In the genomic region with DNA sequence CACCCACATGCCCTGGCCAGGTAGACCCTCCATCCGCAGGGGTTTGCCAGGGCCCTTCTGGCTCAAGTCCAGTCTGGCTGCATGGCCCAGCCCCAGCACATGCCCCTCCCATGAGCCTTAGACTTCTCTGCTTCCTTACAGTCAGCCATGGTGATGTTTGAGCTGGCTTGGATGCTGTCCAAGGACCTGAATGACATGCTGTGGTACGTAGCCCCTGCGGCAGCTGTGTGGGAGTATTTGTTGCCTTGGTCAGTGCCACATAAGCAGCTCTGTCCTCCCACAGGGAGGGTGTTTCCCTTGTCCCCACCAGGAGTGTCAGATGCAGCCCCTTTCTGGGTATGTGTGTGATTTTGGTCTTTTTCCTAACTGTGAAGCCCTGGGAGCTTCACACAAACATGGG, we compare ENCODE assay signal across 12 cellular contexts. TPM values are rescaled to one million over a fixed set of nuclear protein-coding genes. Genes with fewer than 3 reads are reported as not detected.
DNase-seq lines count a peak whose midpoint lies in the region; ATAC-seq and TF ChIP-seq lines count a peak whose summit lies in the region.
"Had no signal": no experiment of that assay in that cellular context is flagged by ENCODE, and none has a peak within 500 bp of the region (broad histone marks: within the 10 kb centered on the region; RNA-seq: fewer than 3 reads in every experiment).

No MANE protein-coding gene starts in this region.

- peak; percentile 46 for DNase-seq in AG09309 (ENCODE audit: low read depth)
- DNase-seq in LHCN-M2 (ENCODE audit: low read depth): peak; percentile 94
- DNase-seq in brain microvascular endothelial cell: peak; percentile 96
- peak; percentile 64 to 94 for DNase-seq in lung microvascular endothelial cell (ENCODE audit: low read depth in 2 of 2)
- no peak for DNase-seq in nephron progenitor cell
- DNase-seq in SW480 (ENCODE audit: low spot score): no peak
- DNase-seq in mesendoderm: no peak
- DNase-seq: activated CD8-positive, alpha-beta memory T cell treated with anti-CD3 and anti-CD28 coated beads, Interleukin-2, amount 50 U/mL, for 48 hours; anterior cingulate cortex; NCI-H1417 treated with DMSO at 0.1 percent for 48 hours had no signal

- no peak overlapping the region for H2AK5ac ChIP-seq in mesendoderm (ENCODE audit: low read length)

- no peak overlapping the region for H3K4me3 Mint-ChIP-seq in nephron progenitor cell

- no peak overlapping the region for H3K56ac ChIP-seq in mesendoderm (ENCODE audit: low read length)

- TF ChIP-seq CTCF in AG09309 (IDR thresholded peaks at IDR 0.05; ENCODE audit: control insufficient read depth, insufficient read depth, low read depth, low read length, missing control alignments): no peak
- no peak for TF ChIP-seq CTCF in brain microvascular endothelial cell (IDR thresholded peaks at IDR 0.05; ENCODE audit: low read depth, low read length, missing control alignments)
- TF ChIP-seq CTCF in nephron progenitor cell (IDR thresholded peaks at IDR 0.05): no peak

- no peak overlapping the region for H4K8ac ChIP-seq in mesendoderm (ENCODE audit: low read depth, low read length)

- H3K36me3 Mint-ChIP-seq in nephron progenitor cell (ENCODE audit: low read depth): peaks cover 8% of the 10 kb centered on the region

- H3K79me1 ChIP-seq in mesendoderm (ENCODE audit: low read length): no peaks in the 10 kb centered on the region

- H3K4ac ChIP-seq in mesendoderm (ENCODE audit: low read depth, low read length): no peak overlapping the region

- H3K27me3 Mint-ChIP-seq in nephron progenitor cell (ENCODE audit: low read depth, poor library complexity): no peaks in the 10 kb centered on the region

- no peak for ATAC-seq in GM21576 (IDR thresholded peaks at IDR 0.05; ENCODE audit: unreplicated experiment)

- in situ Hi-C loops in brain microvascular endothelial cell (cut with HindIII; ENCODE audit: low pct_ligation_motif_present, low sequenced_read_pairs): no loop called here

- H4K5ac ChIP-seq in mesendoderm (ENCODE audit: low read length): no peak overlapping the region

- H2BK15ac ChIP-seq in mesendoderm (replicated peaks; ENCODE audit: low read depth): no peak overlapping the region

- no CpG with 5 or more reads among the region's 3 CpGs for WGBS in mesendoderm (ENCODE audit: extremely low coverage, insufficient coverage, low lambda C conversion rate)

- H3K18ac ChIP-seq in mesendoderm (ENCODE audit: low read length): no peak overlapping the region

- H3K27ac Mint-ChIP-seq in nephron progenitor cell: no peak overlapping the region

- H3K27ac ChIP-seq in brain microvascular endothelial cell: peak overlapping the region; percentile 48
- no peak overlapping the region for H3K27ac ChIP-seq in mesendoderm (ENCODE audit: low read depth, low read length)
- H3K27ac ChIP-seq: C4-2B had no signal

- H3K36me3 ChIP-seq in brain microvascular endothelial cell (replicated peaks) (no peaks in the 10 kb centered on the region), mesendoderm (ENCODE audit: control insufficient read depth, insufficient read depth, low read length) (peaks cover 1% of the 10 kb centered on the region)

- no peaks in the 10 kb centered on the region for H3K27me3 ChIP-seq in brain microvascular endothelial cell (replicated peaks)
- no peaks in the 10 kb centered on the region for H3K27me3 ChIP-seq in mesendoderm (ENCODE audit: insufficient read depth, low read length, poor library complexity)

- no peaks in the 10 kb centered on the region for H3K9me3 Mint-ChIP-seq in nephron progenitor cell

- no peak overlapping the region for H3K9ac ChIP-seq in mesendoderm (ENCODE audit: low read length)

- H3K4me2 ChIP-seq in mesendoderm (ENCODE audit: low read length): no peak overlapping the region

- H3K4me1 Mint-ChIP-seq in nephron progenitor cell: no peaks in the 10 kb centered on the region

- H3K4me3 ChIP-seq in AG09309 (ENCODE audit: control insufficient read depth, low read depth, low read length) (no peak overlapping the region), brain microvascular endothelial cell (ENCODE audit: low read depth, low read length) (no peak overlapping the region), mesendoderm (ENCODE audit: low read length) (no peak overlapping the region)

- H3K4me1 ChIP-seq in mesendoderm (ENCODE audit: control insufficient read depth, low read depth, low read length): no peaks in the 10 kb centered on the region

- no peak overlapping the region for H3K23ac ChIP-seq in mesendoderm (ENCODE audit: low read length)

- no peak overlapping the region for H2BK5ac ChIP-seq in mesendoderm (ENCODE audit: low read length)

- H3K79me2 ChIP-seq in mesendoderm (ENCODE audit: control insufficient read depth, insufficient read depth, low read length): no peaks in the 10 kb centered on the region

- no peak overlapping the region for H2BK120ac ChIP-seq in mesendoderm (ENCODE audit: low read depth, low read length)

RNA-seq across cellular contexts. Expression of a gene that starts 17.5 kb away (rescaled TPM):
- 62.3 and 67.6 TPM in 2 replicates for total RNA-seq in LHCN-M2 (2014; rRNA removed)
- 21.5 TPM for polyA plus RNA-seq in LHCN-M2 (2012)
- 3.0 and 12.2 TPM in 2 replicates for total RNA-seq in lung microvascular endothelial cell
- polyA plus RNA-seq in mesendoderm (2013, experiment 1 of 2): 20.0 TPM
- 20.5 TPM for polyA plus RNA-seq in mesendoderm (2013, experiment 2 of 2)

RNA-seq across cellular contexts. Expression of a gene that starts 18.3 kb away (rescaled TPM):
- total RNA-seq in LHCN-M2 (2014; rRNA removed) (81.3 and 82.5 TPM in 2 replicates), lung microvascular endothelial cell (82.5 and 101 TPM in 2 replicates)
- polyA plus RNA-seq in LHCN-M2 (2012): 107 TPM
- polyA plus RNA-seq in mesendoderm (2013, experiment 1 of 2): 115 TPM
- 113 TPM for polyA plus RNA-seq in mesendoderm (2013, experiment 2 of 2)

RNA-seq across cellular contexts. Expression of a gene that starts 27.0 kb away (rescaled TPM):
- 4.9 and 11.1 TPM in 2 replicates for total RNA-seq in LHCN-M2 (2014; rRNA removed)
- polyA plus RNA-seq in LHCN-M2 (2012): 0.28 TPM
- 533 and 904 TPM in 2 replicates for total RNA-seq in lung microvascular endothelial cell
- 0.20 TPM for polyA plus RNA-seq in mesendoderm (2013, experiment 1 of 2)
- polyA plus RNA-seq in mesendoderm (2013, experiment 2 of 2): 0.24 TPM

RNA-seq across cellular contexts. Expression of a gene that starts 49.7 kb away (rescaled TPM):
- total RNA-seq in LHCN-M2 (2014; rRNA removed): 20.2 and 21.0 TPM in 2 replicates
- 16.7 TPM for polyA plus RNA-seq in LHCN-M2 (2012)
- total RNA-seq in lung microvascular endothelial cell: 17.0 and 26.6 TPM in 2 replicates
- polyA plus RNA-seq in mesendoderm (2013, experiment 1 of 2): 15.7 TPM
- 15.7 TPM for polyA plus RNA-seq in mesendoderm (2013, experiment 2 of 2)

Comparison
In these comparisons a context has a peak if more than half of its experiments do, and no peak if none do; other contexts are left out.
1. DNase-seq: peak in AG09309 (single experiment), LHCN-M2 (single experiment), brain microvascular endothelial cell (single experiment) and lung microvascular endothelial cell (2 of 2); none in nephron progenitor cell (single experiment), SW480 (single experiment) and mesendoderm (single experiment).
2. RNA of a gene that starts 27.0 kb away (total RNA-seq): 533 to 904 TPM in lung microvascular endothelial cell; 4.9 to 11.1 TPM in LHCN-M2; every median in the first group is over 10 times any median in the second.